Comparison of ENCODE assay signal across 9 cellular contexts in genomic region chr3:182618085-182618732, GRCh38.
DNase-seq lines count a peak whose midpoint lies in the region; ATAC-seq and TF ChIP-seq lines count a peak whose summit lies in the region.
"Had no signal": no experiment of that assay in that cellular context is flagged by ENCODE, and none has a peak within 500 bp of the region (broad histone marks: within the 10 kb centered on the region; RNA-seq: fewer than 3 reads in every experiment).

No MANE protein-coding gene starts in this region.

- peaks cover 34% of the 10 kb centered on the region for H3K4me1 ChIP-seq in MM.1S (ENCODE audit: low read length)

- DNase-seq in DMS 273 treated with DMSO at 0.1 percent for 48 hours (lab: John Stamatoyannopoulos, UW) (peak; percentile 35), MM.1S (peak; percentile 85), SK-MEL-5 (ENCODE audit: low read depth, low spot score) (peak; percentile 67), iPS-NIHi7 (ENCODE audit: extremely low spot score) (peak; percentile 28), GM03348 (ENCODE audit: low spot score) (no peak)
- DNase-seq in stimulated activated CD4-positive, alpha-beta T cell treated with anti-CD3 and anti-CD28 coated beads, Interleukin-2, amount 100 ng/mL, for 48 hours = no peak
- DNase-seq in activated naive CD4-positive, alpha-beta T cell (lab: John Stamatoyannopoulos, UW) = no peak
- DNase-seq: activated naive CD8-positive, alpha-beta T cell treated with anti-CD3 and anti-CD28 coated beads, Interleukin-2, amount 10 ng/mL, durations not matched to agents 7 days and 5 days had no signal

- H3K9me3 ChIP-seq in MM.1S (replicated peaks; ENCODE audit: insufficient read depth, low read length) = no peaks in the 10 kb centered on the region

- H2AFZ ChIP-seq in MM.1S (ENCODE audit: low read length) = peak overlapping the region; percentile 55

- in situ Hi-C loops in SK-MEL-5 (cut with HindIII; ENCODE audit: low pct_unique_long_range_greater_than_20kb, low sequenced_read_pairs) = no loop called here

- no peaks in the 10 kb centered on the region for H3K9me2 ChIP-seq in MM.1S (replicated peaks; ENCODE audit: insufficient read depth, low read length)

- peak overlapping the region; percentile 13; the same call in 1 of the 2 replicates for H3K9ac ChIP-seq in MM.1S (ENCODE audit: low read length)

- TF ChIP-seq CTCF in MM.1S (IDR thresholded peaks at IDR 0.05; ENCODE audit: low read length) = peak; percentile 97

- peak overlapping the region; percentile 41 for H3K4me2 ChIP-seq in MM.1S (ENCODE audit: low read depth, low read length)

- no peak for ATAC-seq in HG03469 (IDR thresholded peaks at IDR 0.05; ENCODE audit: unreplicated experiment)

- peak overlapping the region; percentile 2; the same call in 1 of the 2 replicates for H3K4me3 ChIP-seq in MM.1S (ENCODE audit: low read length)

- peaks cover 4% of the 10 kb centered on the region for H3F3A ChIP-seq in MM.1S (ENCODE audit: insufficient read depth, low read length)

- no peaks in the 10 kb centered on the region for H3K27me3 ChIP-seq in MM.1S (replicated peaks; ENCODE audit: insufficient read depth, low read length)

- no peaks in the 10 kb centered on the region for H4K20me1 ChIP-seq in MM.1S (ENCODE audit: insufficient read depth, low read length)

- no peaks in the 10 kb centered on the region for H3K79me2 ChIP-seq in MM.1S (ENCODE audit: low read length)

- no peaks in the 10 kb centered on the region for H3K36me3 ChIP-seq in MM.1S (replicated peaks; ENCODE audit: insufficient read depth, low read length)

- peak overlapping the region; percentile 33; the same call in 1 of the 2 replicates for H3K27ac ChIP-seq in MM.1S (ENCODE audit: low read length)

Comparison
In these comparisons a context has a peak if more than half of its experiments do, and no peak if none do; other contexts are left out.
1. DNase-seq: peak in DMS 273 treated with DMSO at 0.1 percent for 48 hours (single experiment), MM.1S (single experiment), SK-MEL-5 (single experiment) and iPS-NIHi7 (single experiment); none in GM03348 (single experiment), stimulated activated CD4-positive, alpha-beta T cell treated with anti-CD3 and anti-CD28 coated beads, Interleukin-2, amount 100 ng/mL, for 48 hours (0 of 2) and activated naive CD4-positive, alpha-beta T cell (0 of 4).